In the genomic region with DNA sequence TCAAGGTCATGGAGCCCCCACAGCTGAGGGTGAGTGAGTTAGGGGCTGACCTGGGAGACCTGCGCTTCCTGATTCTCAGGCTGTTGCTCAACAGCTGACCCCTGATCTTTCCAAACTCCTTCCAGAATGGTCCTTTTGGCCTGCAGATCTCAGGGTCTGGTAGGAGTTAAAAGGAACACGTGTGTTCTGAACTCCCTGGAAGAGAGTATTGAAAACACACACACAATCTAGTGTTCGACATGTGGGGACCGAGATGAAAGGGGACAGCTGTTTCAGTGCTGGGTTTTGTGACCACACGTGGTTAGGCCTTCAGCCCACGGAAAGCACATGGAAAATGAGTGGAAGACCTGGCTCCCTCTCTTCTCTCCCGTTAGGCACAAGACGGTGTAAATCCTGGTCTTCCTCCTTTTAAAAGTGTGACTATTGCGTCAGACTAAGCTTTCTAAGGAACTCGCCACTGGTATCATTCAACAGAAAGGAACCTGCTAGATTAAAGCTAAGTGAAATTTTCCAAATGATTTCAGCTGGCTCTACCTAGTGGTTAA, we compare ENCODE assay signal across 1 cellular context.
TF ChIP-seq lines count a peak whose summit lies in the region.

No MANE protein-coding gene starts in this region.

TF ChIP-seq in WTC11, 78 proteins besides CTCF, POLR2A, EP300 and RAD21 (continued from another document):
- TF ChIP-seq, protein P1, sequence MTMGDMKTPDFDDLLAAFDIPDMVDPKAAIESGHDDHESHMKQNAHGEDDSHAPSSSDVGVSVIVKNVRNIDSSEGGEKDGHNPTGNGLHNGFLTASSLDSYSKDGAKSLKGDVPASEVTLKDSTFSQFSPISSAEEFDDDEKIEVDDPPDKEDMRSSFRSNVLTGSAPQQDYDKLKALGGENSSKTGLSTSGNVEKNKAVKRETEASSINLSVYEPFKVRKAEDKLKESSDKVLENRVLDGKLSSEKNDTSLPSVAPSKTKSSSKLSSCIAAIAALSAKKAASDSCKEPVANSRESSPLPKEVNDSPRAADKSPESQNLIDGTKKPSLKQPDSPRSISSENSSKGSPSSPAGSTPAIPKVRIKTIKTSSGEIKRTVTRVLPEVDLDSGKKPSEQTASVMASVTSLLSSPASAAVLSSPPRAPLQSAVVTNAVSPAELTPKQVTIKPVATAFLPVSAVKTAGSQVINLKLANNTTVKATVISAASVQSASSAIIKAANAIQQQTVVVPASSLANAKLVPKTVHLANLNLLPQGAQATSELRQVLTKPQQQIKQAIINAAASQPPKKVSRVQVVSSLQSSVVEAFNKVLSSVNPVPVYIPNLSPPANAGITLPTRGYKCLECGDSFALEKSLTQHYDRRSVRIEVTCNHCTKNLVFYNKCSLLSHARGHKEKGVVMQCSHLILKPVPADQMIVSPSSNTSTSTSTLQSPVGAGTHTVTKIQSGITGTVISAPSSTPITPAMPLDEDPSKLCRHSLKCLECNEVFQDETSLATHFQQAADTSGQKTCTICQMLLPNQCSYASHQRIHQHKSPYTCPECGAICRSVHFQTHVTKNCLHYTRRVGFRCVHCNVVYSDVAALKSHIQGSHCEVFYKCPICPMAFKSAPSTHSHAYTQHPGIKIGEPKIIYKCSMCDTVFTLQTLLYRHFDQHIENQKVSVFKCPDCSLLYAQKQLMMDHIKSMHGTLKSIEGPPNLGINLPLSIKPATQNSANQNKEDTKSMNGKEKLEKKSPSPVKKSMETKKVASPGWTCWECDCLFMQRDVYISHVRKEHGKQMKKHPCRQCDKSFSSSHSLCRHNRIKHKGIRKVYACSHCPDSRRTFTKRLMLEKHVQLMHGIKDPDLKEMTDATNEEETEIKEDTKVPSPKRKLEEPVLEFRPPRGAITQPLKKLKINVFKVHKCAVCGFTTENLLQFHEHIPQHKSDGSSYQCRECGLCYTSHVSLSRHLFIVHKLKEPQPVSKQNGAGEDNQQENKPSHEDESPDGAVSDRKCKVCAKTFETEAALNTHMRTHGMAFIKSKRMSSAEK (CRISPR knock-in tag; IDR thresholded peaks at IDR 0.05; ENCODE audit: borderline replicate concordance), result no peak
- TF ChIP-seq FOXK1 (CRISPR knock-in tag; IDR thresholded peaks at IDR 0.05) (no peak), ZNF121 (CRISPR knock-in tag; IDR thresholded peaks at IDR 0.05) (no peak), ZNF423 (CRISPR knock-in tag; IDR thresholded peaks at IDR 0.05) (no peak), CREM (CRISPR knock-in tag; IDR thresholded peaks at IDR 0.05) (no peak), ZNF671 (CRISPR knock-in tag; IDR thresholded peaks at IDR 0.05) (no peak), KAT7 (CRISPR knock-in tag; IDR thresholded peaks at IDR 0.05; ENCODE audit: borderline replicate concordance) (no peak), RORB (CRISPR knock-in tag; IDR thresholded peaks at IDR 0.05) (no peak), PRRX2 (CRISPR knock-in tag; IDR thresholded peaks at IDR 0.05) (no peak), TCF7 (CRISPR knock-in tag; IDR thresholded peaks at IDR 0.05; ENCODE audit: low read depth) (no peak), OVOL2 (CRISPR knock-in tag; IDR thresholded peaks at IDR 0.05; ENCODE audit: borderline replicate concordance) (no peak), ZBTB21 (CRISPR knock-in tag; IDR thresholded peaks at IDR 0.05; ENCODE audit: borderline replicate concordance) (no peak)
- TF ChIP-seq, protein P2, sequence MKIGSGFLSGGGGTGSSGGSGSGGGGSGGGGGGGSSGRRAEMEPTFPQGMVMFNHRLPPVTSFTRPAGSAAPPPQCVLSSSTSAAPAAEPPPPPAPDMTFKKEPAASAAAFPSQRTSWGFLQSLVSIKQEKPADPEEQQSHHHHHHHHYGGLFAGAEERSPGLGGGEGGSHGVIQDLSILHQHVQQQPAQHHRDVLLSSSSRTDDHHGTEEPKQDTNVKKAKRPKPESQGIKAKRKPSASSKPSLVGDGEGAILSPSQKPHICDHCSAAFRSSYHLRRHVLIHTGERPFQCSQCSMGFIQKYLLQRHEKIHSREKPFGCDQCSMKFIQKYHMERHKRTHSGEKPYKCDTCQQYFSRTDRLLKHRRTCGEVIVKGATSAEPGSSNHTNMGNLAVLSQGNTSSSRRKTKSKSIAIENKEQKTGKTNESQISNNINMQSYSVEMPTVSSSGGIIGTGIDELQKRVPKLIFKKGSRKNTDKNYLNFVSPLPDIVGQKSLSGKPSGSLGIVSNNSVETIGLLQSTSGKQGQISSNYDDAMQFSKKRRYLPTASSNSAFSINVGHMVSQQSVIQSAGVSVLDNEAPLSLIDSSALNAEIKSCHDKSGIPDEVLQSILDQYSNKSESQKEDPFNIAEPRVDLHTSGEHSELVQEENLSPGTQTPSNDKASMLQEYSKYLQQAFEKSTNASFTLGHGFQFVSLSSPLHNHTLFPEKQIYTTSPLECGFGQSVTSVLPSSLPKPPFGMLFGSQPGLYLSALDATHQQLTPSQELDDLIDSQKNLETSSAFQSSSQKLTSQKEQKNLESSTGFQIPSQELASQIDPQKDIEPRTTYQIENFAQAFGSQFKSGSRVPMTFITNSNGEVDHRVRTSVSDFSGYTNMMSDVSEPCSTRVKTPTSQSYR (CRISPR knock-in tag; IDR thresholded peaks at IDR 0.05), result no peak
